Comparison of ENCODE assay signal across 16 cellular contexts in genomic region chr3:122944671-122945151, GRCh38.
DNase-seq lines count a peak whose midpoint lies in the region; ATAC-seq and TF ChIP-seq lines count a peak whose summit lies in the region.
"Had no signal": no experiment of that assay in that cellular context is flagged by ENCODE, and none has a peak within 500 bp of the region (broad histone marks: within the 10 kb centered on the region; RNA-seq: fewer than 3 reads in every experiment).

No MANE protein-coding gene starts in this region.

- H3K79me2 ChIP-seq in neural progenitor cell (ENCODE audit: low read depth) = no peaks in the 10 kb centered on the region

- no peaks in the 10 kb centered on the region for H3K9me3 Mint-ChIP-seq in neural progenitor cell
- H3K9me3 Mint-ChIP-seq: activated T-cell treated with anti-CD3 and anti-CD28 coated beads, Interleukin-2, amount 50 U/mL, for 72 hours had no signal

- CTCF ChIA-PET in RWPE1 (lab: Yijun Ruan, JAX) = no interaction called here

- no peak overlapping the region for H2AFZ ChIP-seq in neural progenitor cell (replicated peaks)

- peaks cover 18% of the 10 kb centered on the region for H3F3A ChIP-seq in neural progenitor cell (ENCODE audit: low read depth)

- peak overlapping the region; percentile 36 for H3K27ac ChIP-seq in right cardiac atrium (ENCODE audit: low read length)
- H3K27ac ChIP-seq in SK-N-MC = peak overlapping the region; percentile 39; the same call in 1 of the 2 replicates
- H3K27ac ChIP-seq in foreskin keratinocyte = no peak overlapping the region
- H3K27ac ChIP-seq in RWPE1 = no peak overlapping the region
- H3K27ac ChIP-seq in neural progenitor cell = no peak overlapping the region
- H3K27ac ChIP-seq: suprapubic skin had no signal

- TF ChIP-seq CTCF in foreskin keratinocyte (conservative IDR thresholded peaks at IDR 0.05) (peak; percentile 13), RWPE1 (conservative IDR thresholded peaks at IDR 0.05; ENCODE audit: low read depth) (no peak), neural progenitor cell (IDR thresholded peaks at IDR 0.05) (no peak)

- H3K9ac ChIP-seq in SK-N-MC (ENCODE audit: insufficient read length) (no peak overlapping the region), neural progenitor cell (no peak overlapping the region)

- H3K27ac Mint-ChIP-seq in neural progenitor cell = no peak overlapping the region
- H3K27ac Mint-ChIP-seq: activated T-cell treated with anti-CD3 and anti-CD28 coated beads, Interleukin-2, amount 50 U/mL, for 72 hours had no signal

- POLR2A ChIA-PET in RWPE1 (lab: Yijun Ruan, JAX; ENCODE audit: low non-redundant PET) = no interaction called here

- H3K36me3 Mint-ChIP-seq in neural progenitor cell = peaks cover under 1% of the 10 kb centered on the region

- intact Hi-C loops in right cardiac atrium (cut with DNase I) = loop anchor here (5.0 to 10.0 kb wide), 5 partner anchors 38 to 610 kb away; partner anchors contain the start of gene SEMA5B (in 3 of the 4)
- intact Hi-C loops in Right ventricle myocardium superior (cut with DNase I) = loop anchor here (5.0 to 10.0 kb wide), 3 partner anchors 38 to 310 kb away; partner anchors contain the start of gene SEMA5B

- no peak overlapping the region for H3K4me3 ChIP-seq in right cardiac atrium (ENCODE audit: low read length)
- H3K4me3 ChIP-seq in SK-N-MC = peak overlapping the region; percentile 14; the same call in 1 of the 2 replicates
- no peak overlapping the region for H3K4me3 ChIP-seq in neural progenitor cell
- H3K4me3 ChIP-seq: suprapubic skin had no signal

- ATAC-seq in right cardiac atrium = no peak
- no peak for ATAC-seq in Right ventricle myocardium superior (ENCODE audit: poor library complexity)
- peak; percentile 18 for ATAC-seq in foreskin keratinocyte
- ATAC-seq: activated T-cell treated with anti-CD3 and anti-CD28 coated beads, Interleukin-2, amount 50 U/mL, for 72 hours had no signal

- peaks cover 39% of the 10 kb centered on the region for H3K36me3 ChIP-seq in SK-N-MC (ENCODE audit: insufficient read depth, low read length)
- no peaks in the 10 kb centered on the region for H3K36me3 ChIP-seq in neural progenitor cell
- H3K36me3 ChIP-seq: suprapubic skin had no signal

- peaks cover 38% of the 10 kb centered on the region for H4K20me1 ChIP-seq in neural progenitor cell (ENCODE audit: low read depth)

- DNase-seq in right cardiac atrium = no peak
- DNase-seq in Right ventricle myocardium superior = no peak
- peak; percentile 81 for DNase-seq in SK-N-MC (ENCODE audit: low read depth, low spot score)
- DNase-seq in foreskin keratinocyte = peak; percentile 35 to 63
- DNase-seq in NCI-H774 (lab: John Stamatoyannopoulos, UW) = no peak
- DNase-seq in NCI-H1092 (lab: John Stamatoyannopoulos, UW) = no peak
- DNase-seq in RWPE1 (ENCODE audit: low spot score) = no peak
- no peak for DNase-seq in neural progenitor cell (ENCODE audit: low spot score)
- DNase-seq: activated T-cell treated with anti-CD3 and anti-CD28 coated beads, Interleukin-2, amount 50 U/mL, for 72 hours; AML-193; DMS53; foreskin melanocyte; NCI-H510A; RPMI8226; stimulated activated CD4-positive, alpha-beta T cell treated with anti-CD3 and anti-CD28 coated beads, Interleukin-15, amount 100 ng/mL, for 24 hours had no signal

- H3K27me3 ChIP-seq in right cardiac atrium (ENCODE audit: control insufficient read depth, insufficient read depth) = no peaks in the 10 kb centered on the region
- H3K27me3 ChIP-seq in foreskin keratinocyte = peaks cover 13% of the 10 kb centered on the region
- H3K27me3 ChIP-seq in neural progenitor cell = peaks cover 39% of the 10 kb centered on the region
- H3K27me3 ChIP-seq: suprapubic skin had no signal

- 66% methylated on average over 7 of the region's 7 CpGs for WGBS in right cardiac atrium

- H3K4me2 ChIP-seq in neural progenitor cell = no peak overlapping the region

- H3K9me3 ChIP-seq in right cardiac atrium (ENCODE audit: control insufficient read depth, low read length) (no peaks in the 10 kb centered on the region), SK-N-MC (ENCODE audit: low read depth, low read length) (no peaks in the 10 kb centered on the region), neural progenitor cell (ENCODE audit: low read depth) (no peaks in the 10 kb centered on the region)
- H3K9me3 ChIP-seq: suprapubic skin had no signal

- no peak overlapping the region for H3K4me3 Mint-ChIP-seq in neural progenitor cell
- H3K4me3 Mint-ChIP-seq: activated T-cell treated with anti-CD3 and anti-CD28 coated beads, Interleukin-2, amount 50 U/mL, for 72 hours had no signal

- H3K4me1 ChIP-seq in right cardiac atrium (ENCODE audit: control insufficient read depth, insufficient read depth, low read length) = no peaks in the 10 kb centered on the region
- H3K4me1 ChIP-seq in foreskin keratinocyte = no peaks in the 10 kb centered on the region
- peaks cover 19% of the 10 kb centered on the region for H3K4me1 ChIP-seq in neural progenitor cell

- H3K27me3 Mint-ChIP-seq in neural progenitor cell (ENCODE audit: insufficient read depth, low read depth) = peaks cover 22% of the 10 kb centered on the region

- H3K4me1 Mint-ChIP-seq in neural progenitor cell = peaks cover 24% of the 10 kb centered on the region

Comparison
In these comparisons a context has a peak if more than half of its experiments do, and no peak if none do; other contexts are left out.
1. DNase-seq: peak in SK-N-MC (single experiment) and foreskin keratinocyte (2 of 2); none in right cardiac atrium (0 of 3), Right ventricle myocardium superior (single experiment), NCI-H774 (single experiment), NCI-H1092 (single experiment), RWPE1 (single experiment) and neural progenitor cell (single experiment).
2. H3K27ac ChIP-seq: peak in right cardiac atrium (single experiment) and SK-N-MC (single experiment); none in foreskin keratinocyte (single experiment), RWPE1 (single experiment) and neural progenitor cell (single experiment).